In the genomic region with DNA sequence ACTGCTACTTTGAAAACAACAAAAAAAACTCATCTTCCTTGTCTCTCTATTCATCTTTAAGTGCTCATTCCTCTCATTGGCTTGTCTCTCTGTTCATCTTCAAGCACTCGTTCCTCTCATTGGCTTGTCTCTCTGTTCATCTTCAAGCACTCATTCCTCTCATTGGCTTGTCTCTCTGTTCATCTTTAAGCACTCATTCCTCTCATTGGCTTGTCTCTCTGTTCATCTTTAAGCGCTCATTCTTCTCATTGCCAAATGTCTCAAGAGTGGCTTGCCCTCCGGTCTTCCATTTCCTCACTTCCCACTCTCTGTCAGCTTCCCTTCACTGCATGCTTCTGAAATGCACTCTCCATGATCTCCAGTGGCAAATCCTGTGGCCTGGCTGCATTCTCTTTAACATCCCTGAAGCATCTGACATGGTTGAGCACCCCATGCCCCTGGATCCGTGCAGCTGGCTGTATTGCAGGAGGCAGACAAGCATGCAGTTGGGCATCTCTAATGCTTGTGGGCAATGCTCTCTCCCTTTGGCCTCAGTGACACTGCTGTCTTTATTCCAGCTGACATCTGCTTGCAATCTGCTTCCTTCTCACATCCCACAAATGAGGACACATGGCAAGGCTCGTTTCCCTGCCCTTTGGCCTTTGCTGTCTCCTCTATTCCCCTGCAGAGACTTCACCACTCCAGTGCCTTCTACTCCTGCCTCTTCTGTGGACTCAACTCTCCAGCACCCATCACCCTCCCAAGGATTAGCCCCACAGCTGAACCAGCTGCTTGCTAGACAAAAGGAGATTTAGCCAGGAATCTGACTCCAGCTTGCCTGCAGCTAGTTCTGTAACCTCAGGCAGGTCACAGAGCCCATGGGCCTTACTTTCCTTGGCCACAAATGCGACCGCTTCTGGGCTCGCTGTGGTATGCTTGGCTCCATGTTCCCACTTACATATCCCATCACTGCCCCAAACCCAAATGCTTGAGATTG, we compare ENCODE assay signal across 19 cellular contexts.
"Had no signal": no experiment of that assay in that cellular context is flagged by ENCODE, and none has a peak within 500 bp of the region (broad histone marks: within the 10 kb centered on the region; RNA-seq: fewer than 3 reads in every experiment).

No MANE protein-coding gene starts in this region.

- ATAC-seq: effector memory CD8-positive, alpha-beta T cell; left lung; naive thymus-derived CD8-positive, alpha-beta T cell; stimulated activated naive CD8-positive, alpha-beta T cell treated with anti-CD3 and anti-CD28 coated beads, Interleukin-15, Interleukin-2, amounts not matched to agents 100 U/mL and 50 U/mL, for 24 hours had no signal

- H3K36me3 ChIP-seq: left lung, right atrium auricular region, suprapubic skin, upper lobe of left lung had no signal

- H3K4me1 ChIP-seq: left lung, suprapubic skin, upper lobe of left lung had no signal

- H3K9me3 ChIP-seq: left lung, right atrium auricular region, suprapubic skin, upper lobe of left lung had no signal

- H3K27me3 ChIP-seq: right atrium auricular region, suprapubic skin, upper lobe of left lung had no signal

- FAIRE-seq: islet of Langerhans, small intestine, TTC549 had no signal

- DNase-seq: activated CD4-positive, alpha-beta T cell treated with anti-CD3 and anti-CD28 coated beads, Interleukin-2, amount 10 ng/mL, durations not matched to agents 7 days and 5 days; activated CD4-positive, CD25-positive, alpha-beta regulatory T cell; activated CD8-positive, alpha-beta memory T cell treated with anti-CD3 and anti-CD28 coated beads, Interleukin-2, amount 50 U/mL, for 48 hours; activated naive CD8-positive, alpha-beta T cell treated with anti-CD3 and anti-CD28 coated beads, Interleukin-2, amount 10 ng/mL, durations not matched to agents 7 days and 5 days; effector memory CD8-positive, alpha-beta T cell; left lung; mammary epithelial cell; naive thymus-derived CD8-positive, alpha-beta T cell; posterior cingulate gyrus; small intestine; stimulated activated CD4-positive, alpha-beta T cell treated with anti-CD3 and anti-CD28 coated beads, Interleukin-4, amount 100 ng/mL, for 4 hours; stimulated activated naive CD8-positive, alpha-beta T cell treated with anti-CD3 and anti-CD28 coated beads, Interleukin-15, Interleukin-2, amounts not matched to agents 100 U/mL and 50 U/mL, for 24 hours; SW 1271; upper lobe of left lung had no signal

- H3K4me3 ChIP-seq: left lung, right atrium auricular region, suprapubic skin, upper lobe of left lung had no signal

- H3K27ac ChIP-seq: epithelial cell of prostate, left lung, right atrium auricular region, suprapubic skin, upper lobe of left lung had no signal
